21 cellular contexts compared by ENCODE assay signal in genomic region chr11:114289779-114290178, GRCh38. TPM values are rescaled to one million over a fixed set of nuclear protein-coding genes. Genes with fewer than 3 reads are reported as not detected.
DNase-seq lines count a peak whose midpoint lies in the region; FAIRE-seq and TF ChIP-seq lines count a peak whose summit lies in the region.
"Had no signal": no experiment of that assay in that cellular context is flagged by ENCODE, and none has a peak within 500 bp of the region (broad histone marks: within the 10 kb centered on the region; RNA-seq: fewer than 3 reads in every experiment).

No MANE protein-coding gene starts in this region.

- H3K14ac ChIP-seq in mesenchymal stem cell (ENCODE audit: low read length in 2 of 2) = no peak overlapping the region

- H3K79me1 ChIP-seq in mesenchymal stem cell (replicated peaks; ENCODE audit: low read length, poor library complexity, severe bottlenecking) = no peaks in the 10 kb centered on the region

- peak overlapping the region; percentile 96 for H2AK5ac ChIP-seq in mesenchymal stem cell (ENCODE audit: low read length, severe bottlenecking)

- H2BK12ac ChIP-seq in mesenchymal stem cell (ENCODE audit: low read length in 2 of 2) = peak overlapping the region in 1 of 2 experiments; percentile 94

- H2BK120ac ChIP-seq in mesenchymal stem cell (ENCODE audit: low read depth, low read length) = peak overlapping the region; percentile 77

- H3K4me3 ChIP-seq in adipocyte (ENCODE audit: low read length) = no peak overlapping the region
- no peak overlapping the region for H3K4me3 ChIP-seq in mesenchymal stem cell (ENCODE audit: insufficient read depth in 1 of 2, low read depth in 1 of 2, low read length in 2 of 2)
- no peak overlapping the region for H3K4me3 ChIP-seq in suprapubic skin
- H3K4me3 ChIP-seq: BLaER1, HAP-1, SK-N-MC had no signal

- no peak for TF ChIP-seq POLR2A in H54 (IDR thresholded peaks at IDR 0.05; ENCODE audit: low read depth, low read length)
- no peak for TF ChIP-seq POLR2A in suprapubic skin (IDR thresholded peaks at IDR 0.05)

- H3K27me3 ChIP-seq in adipocyte (replicated peaks; ENCODE audit: control insufficient read depth, insufficient read depth, low read length) (no peaks in the 10 kb centered on the region), mesenchymal stem cell (ENCODE audit: control insufficient read depth in 1 of 2, insufficient read depth in 1 of 2, low read length in 2 of 2) (no peaks in the 10 kb centered on the region), suprapubic skin (no peaks in the 10 kb centered on the region)
- H3K27me3 ChIP-seq: BLaER1 had no signal

- TF ChIP-seq EP300 in suprapubic skin (IDR thresholded peaks at IDR 0.05) = no peak

- DNase-seq in H54 (ENCODE audit: insufficient read length, low spot score) = no peak
- no peak for DNase-seq in adipocyte (ENCODE audit: low read depth)
- DNase-seq in mesenchymal stem cell = no peak
- DNase-seq in suprapubic skin (ENCODE audit: low spot score in 2 of 2) = no peak
- DNase-seq in NK-92 treated with Interleukin-12 subunit alpha and Interleukin-12 subunit beta, amount 100 ng/mL, for 24 hours (lab: John Stamatoyannopoulos, UW) = no peak
- no peak for DNase-seq in NCI-H2107 (lab: John Stamatoyannopoulos, UW)
- DNase-seq in HT-29 (ENCODE audit: low spot score) = no peak
- DNase-seq: ACHN; Caco-2; CD4-positive, alpha-beta T cell; DMS 273 treated with DMSO at 0.1 percent for 48 hours; DMS79 treated with DMSO at 0.1 percent for 48 hours; Karpas-422; NCI-H1694 treated with DMSO at 0.1 percent for 48 hours; NCI-H446 treated with DMSO at 0.1 percent for 48 hours; NCI-H526 treated with DMSO at 0.1 percent for 48 hours; Right ventricle myocardium superior had no signal

- H3K4me2 ChIP-seq in mesenchymal stem cell (ENCODE audit: low read length, poor library complexity, severe bottlenecking) = no peak overlapping the region
- H3K4me2 ChIP-seq: BLaER1 had no signal

- peak; percentile 36 for FAIRE-seq in H54 (lab: Jason Lieb, UNC)

- no peak for TF ChIP-seq CTCF in suprapubic skin (IDR thresholded peaks at IDR 0.05)

- H4K8ac ChIP-seq in mesenchymal stem cell (ENCODE audit: low read length) = peak overlapping the region; percentile 81

- no peak overlapping the region for H3K23ac ChIP-seq in mesenchymal stem cell (ENCODE audit: low read length in 2 of 2)

- peak overlapping the region; percentile 19 to 91 for H3K4ac ChIP-seq in mesenchymal stem cell (ENCODE audit: low read depth in 1 of 2, low read length in 2 of 2)

- no peak overlapping the region for H2BK15ac ChIP-seq in mesenchymal stem cell (ENCODE audit: low read depth, poor library complexity, severe bottlenecking)

- H3K36me3 ChIP-seq in adipocyte (ENCODE audit: control insufficient read depth, insufficient read depth, low read length, severe bottlenecking) = no peaks in the 10 kb centered on the region
- H3K36me3 ChIP-seq in mesenchymal stem cell (ENCODE audit: control insufficient read depth in 1 of 2, insufficient read depth in 2 of 2, low read depth in 1 of 2, low read length in 2 of 2) = no peaks in the 10 kb centered on the region
- no peaks in the 10 kb centered on the region for H3K36me3 ChIP-seq in suprapubic skin
- H3K36me3 ChIP-seq: BLaER1, HAP-1 had no signal

- H2AFZ ChIP-seq in mesenchymal stem cell (ENCODE audit: low read depth, low read length) = no peak overlapping the region

- H3K9me3 ChIP-seq in adipocyte (ENCODE audit: control insufficient read depth, low read length) = no peaks in the 10 kb centered on the region
- no peaks in the 10 kb centered on the region for H3K9me3 ChIP-seq in mesenchymal stem cell (ENCODE audit: control insufficient read depth, low read length)
- H3K9me3 ChIP-seq in suprapubic skin = no peaks in the 10 kb centered on the region
- H3K9me3 ChIP-seq: BLaER1, Caco-2, HAP-1 had no signal

- H3K9ac ChIP-seq in adipocyte (ENCODE audit: low read length) (peak overlapping the region; percentile 85), mesenchymal stem cell (ENCODE audit: low read length) (no peak overlapping the region)
- H3K9ac ChIP-seq: BLaER1 had no signal

- H4K91ac ChIP-seq in mesenchymal stem cell (ENCODE audit: low read length) = peak overlapping the region; percentile 90

- H2BK5ac ChIP-seq in mesenchymal stem cell (ENCODE audit: low read depth, low read length, poor library complexity, severe bottlenecking) = peak overlapping the region; percentile 4

- 50% methylated on average over 3 of the region's 5 CpGs for WGBS in mesenchymal stem cell
- 87% methylated on average over 5 of the region's 5 CpGs for WGBS in suprapubic skin

- peak overlapping the region in 1 of 2 experiments; percentile 83 for H3K18ac ChIP-seq in mesenchymal stem cell (ENCODE audit: low read depth in 1 of 2, low read length in 2 of 2)

- peak overlapping the region; percentile 74 for H3K27ac ChIP-seq in mesenchymal stem cell (ENCODE audit: low read length, poor library complexity, severe bottlenecking)
- no peak overlapping the region for H3K27ac ChIP-seq in suprapubic skin
- H3K27ac ChIP-seq: BLaER1, SK-N-MC had no signal

- H3K4me1 ChIP-seq in adipocyte (ENCODE audit: control insufficient read depth, insufficient read depth, low read length) = peaks cover 54% of the 10 kb centered on the region
- peaks cover 10% of the 10 kb centered on the region for H3K4me1 ChIP-seq in mesenchymal stem cell (ENCODE audit: control insufficient read depth, insufficient read depth, low read depth, low read length)
- H3K4me1 ChIP-seq in suprapubic skin = peaks cover 29% of the 10 kb centered on the region
- H3K4me1 ChIP-seq: BLaER1 had no signal

RNA-seq across cellular contexts. Expression of gene NNMT, which starts 6.4 kb away (rescaled TPM):
- 700 TPM for polyA plus RNA-seq in mesenchymal stem cell (2013, experiment 1 of 2)
- 645 TPM for polyA plus RNA-seq in mesenchymal stem cell (2013, experiment 2 of 2)
- total RNA-seq in suprapubic skin = 100 to 1,000 TPM; 106 to 269 (median 210) TPM
- 60.2 and 91.4 TPM in 2 replicates for total RNA-seq in HT-29 (2014; rRNA removed; shearing (Covaris generic))
- total RNA-seq: CD4-positive, alpha-beta T cell had no signal
- polyA plus RNA-seq: IgD-negative memory B cell had no signal
